8 cellular contexts compared by ENCODE assay signal in the genomic region with DNA sequence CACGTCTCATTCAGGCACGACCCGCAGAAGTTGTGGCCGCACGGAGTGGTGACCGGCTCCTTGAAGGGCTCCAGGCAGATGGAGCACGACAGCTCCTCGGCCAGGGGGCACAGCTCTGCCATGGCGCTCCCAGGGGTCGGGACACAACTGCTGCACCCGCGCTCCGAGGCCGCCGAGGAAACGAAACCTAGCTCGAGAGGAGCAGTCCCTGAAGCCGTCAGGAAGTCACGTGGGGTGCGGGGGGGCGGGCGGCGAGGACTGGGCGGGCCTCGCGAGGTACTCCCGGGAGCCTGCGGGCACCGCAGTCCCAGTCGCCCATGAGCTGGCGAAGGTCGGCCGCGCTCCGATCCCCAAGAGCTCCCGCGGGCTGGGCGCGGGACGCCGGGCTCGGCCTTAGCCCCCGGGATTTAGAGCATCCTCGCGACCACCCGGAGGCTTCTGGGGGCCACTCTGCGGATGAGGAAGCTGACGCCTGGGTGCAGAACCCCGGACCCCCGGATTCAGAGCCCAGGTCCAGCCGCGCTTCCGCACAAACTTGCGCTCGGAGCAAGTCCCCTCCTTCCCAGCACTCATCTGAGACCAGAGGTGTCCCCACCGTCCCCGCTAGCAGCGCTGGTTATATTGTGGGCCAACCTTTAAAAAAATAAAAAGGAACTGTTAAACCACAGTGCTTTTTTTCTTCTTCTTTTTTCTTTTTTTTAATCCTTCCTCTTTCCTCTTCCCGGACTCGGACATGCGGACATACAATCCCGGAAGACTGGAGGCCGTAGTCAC. TPM values are rescaled to one million over a fixed set of nuclear protein-coding genes. Genes with fewer than 3 reads are reported as not detected.
A peak's percentile ranks its signal among the peaks of the same experiment; 100 is the strongest.
DNase-seq lines count a peak whose midpoint lies in the region; TF ChIP-seq lines count a peak whose summit lies in the region.

A gene with protein sequence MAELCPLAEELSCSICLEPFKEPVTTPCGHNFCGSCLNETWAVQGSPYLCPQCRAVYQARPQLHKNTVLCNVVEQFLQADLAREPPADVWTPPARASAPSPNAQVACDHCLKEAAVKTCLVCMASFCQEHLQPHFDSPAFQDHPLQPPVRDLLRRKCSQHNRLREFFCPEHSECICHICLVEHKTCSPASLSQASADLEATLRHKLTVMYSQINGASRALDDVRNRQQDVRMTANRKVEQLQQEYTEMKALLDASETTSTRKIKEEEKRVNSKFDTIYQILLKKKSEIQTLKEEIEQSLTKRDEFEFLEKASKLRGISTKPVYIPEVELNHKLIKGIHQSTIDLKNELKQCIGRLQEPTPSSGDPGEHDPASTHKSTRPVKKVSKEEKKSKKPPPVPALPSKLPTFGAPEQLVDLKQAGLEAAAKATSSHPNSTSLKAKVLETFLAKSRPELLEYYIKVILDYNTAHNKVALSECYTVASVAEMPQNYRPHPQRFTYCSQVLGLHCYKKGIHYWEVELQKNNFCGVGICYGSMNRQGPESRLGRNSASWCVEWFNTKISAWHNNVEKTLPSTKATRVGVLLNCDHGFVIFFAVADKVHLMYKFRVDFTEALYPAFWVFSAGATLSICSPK (minus strand): TSS at position 183 of the 774 bp plus-strand sequence. CDS start 61 bp downstream, at position 122.

- no peak within 1 kb of the TSS for H3K27ac Mint-ChIP-seq in nephron progenitor cell
- peak within 1 kb of the TSS; percentile 96 for H3K27ac Mint-ChIP-seq in stimulated activated naive CD8-positive, alpha-beta T cell treated with anti-CD3 and anti-CD28 coated beads, Interleukin-15, Interleukin-2, amounts not matched to agents 100 ng/mL and 50 ng/mL, for 24 hours

- peaks cover 36% of the 10 kb centered on the region for H3K27me3 Mint-ChIP-seq in nephron progenitor cell (ENCODE audit: low read depth, poor library complexity)
- no peaks in the 10 kb centered on the region for H3K27me3 Mint-ChIP-seq in stimulated activated naive CD8-positive, alpha-beta T cell treated with anti-CD3 and anti-CD28 coated beads, Interleukin-15, Interleukin-2, amounts not matched to agents 100 ng/mL and 50 ng/mL, for 24 hours

- DNase-seq in EL (peak; percentile 93), H4 (ENCODE audit: low spot score) (peak; percentile 91), SHP77 (lab: John Stamatoyannopoulos, UW) (peak; percentile 64 to 84), fibroblast of the aortic adventitia (ENCODE audit: low read depth) (peak; percentile 79), nephron progenitor cell (peak; percentile 84)
- DNase-seq in activated effector memory CD4-positive, alpha-beta T cell treated with Interleukin-2 at 50 U/mL for 16 hours = peak; percentile 80

- H3K36me3 ChIP-seq in Loucy (ENCODE audit: insufficient read depth, low read length) = no peaks in the 10 kb centered on the region

- H3K4me3 Mint-ChIP-seq in nephron progenitor cell = peak within 1 kb of the TSS; percentile 90
- peak within 1 kb of the TSS; percentile 95 for H3K4me3 Mint-ChIP-seq in stimulated activated naive CD8-positive, alpha-beta T cell treated with anti-CD3 and anti-CD28 coated beads, Interleukin-15, Interleukin-2, amounts not matched to agents 100 ng/mL and 50 ng/mL, for 24 hours

- H3K4me3 ChIP-seq in Loucy (ENCODE audit: low read length, poor library complexity, severe bottlenecking) (peak within 1 kb of the TSS; percentile 94), fibroblast of the aortic adventitia (ENCODE audit: low read depth, low read length) (peak within 1 kb of the TSS; percentile 98)

- H2AFZ ChIP-seq in Loucy (ENCODE audit: low read length) = peak within 1 kb of the TSS; percentile 96

- H3F3A ChIP-seq in Loucy (ENCODE audit: low read depth) = no peaks in the 10 kb centered on the region

- H3K79me2 ChIP-seq in Loucy (ENCODE audit: insufficient read depth, low read length) = peaks cover 62% of the 10 kb centered on the region

- peaks cover 21% of the 10 kb centered on the region for H3K9me3 Mint-ChIP-seq in nephron progenitor cell
- peaks cover 15% of the 10 kb centered on the region for H3K9me3 Mint-ChIP-seq in stimulated activated naive CD8-positive, alpha-beta T cell treated with anti-CD3 and anti-CD28 coated beads, Interleukin-15, Interleukin-2, amounts not matched to agents 100 ng/mL and 50 ng/mL, for 24 hours

- TF ChIP-seq CTCF in Loucy (conservative IDR thresholded peaks at IDR 0.05; ENCODE audit: low read length) (no peak), fibroblast of the aortic adventitia (IDR thresholded peaks at IDR 0.05; ENCODE audit: insufficient read depth, low read length) (no peak), nephron progenitor cell (IDR thresholded peaks at IDR 0.05) (no peak)

- H3K36me3 Mint-ChIP-seq in nephron progenitor cell (ENCODE audit: low read depth) = peaks cover 7% of the 10 kb centered on the region
- H3K36me3 Mint-ChIP-seq in stimulated activated naive CD8-positive, alpha-beta T cell treated with anti-CD3 and anti-CD28 coated beads, Interleukin-15, Interleukin-2, amounts not matched to agents 100 ng/mL and 50 ng/mL, for 24 hours (ENCODE audit: low read depth) = peaks cover 28% of the 10 kb centered on the region

- no peaks in the 10 kb centered on the region for H3K27me3 ChIP-seq in Loucy (ENCODE audit: insufficient read depth, low read length, poor library complexity, severe bottlenecking)

- H4K20me1 ChIP-seq in Loucy (ENCODE audit: insufficient read depth, low read length, poor library complexity, severe bottlenecking) = peaks cover 36% of the 10 kb centered on the region

- peak within 1 kb of the TSS; percentile 95 for H3K4me2 ChIP-seq in Loucy (ENCODE audit: low read depth, low read length, poor library complexity, severe bottlenecking)

- no peaks in the 10 kb centered on the region for H3K9me3 ChIP-seq in Loucy (ENCODE audit: insufficient read depth, low read depth, low read length)

- H3K9me2 ChIP-seq in Loucy (replicated peaks; ENCODE audit: low read depth, low read length) = no peaks in the 10 kb centered on the region

- H3K9ac ChIP-seq in Loucy (ENCODE audit: low read depth, low read length, poor library complexity, severe bottlenecking) = peak within 1 kb of the TSS; percentile 88

- peaks cover 22% of the 10 kb centered on the region for H3K4me1 Mint-ChIP-seq in nephron progenitor cell
- peaks cover 75% of the 10 kb centered on the region for H3K4me1 Mint-ChIP-seq in stimulated activated naive CD8-positive, alpha-beta T cell treated with anti-CD3 and anti-CD28 coated beads, Interleukin-15, Interleukin-2, amounts not matched to agents 100 ng/mL and 50 ng/mL, for 24 hours (ENCODE audit: low read depth)

- peaks cover 40% of the 10 kb centered on the region for H3K4me1 ChIP-seq in Loucy (ENCODE audit: insufficient read depth, low read length, poor library complexity, severe bottlenecking)

RNA-seq across cellular contexts. Expression of the gene that starts here (rescaled TPM):
- total RNA-seq in H4 (2014; rRNA removed; shearing (Covaris generic)) = 23.8 and 25.9 TPM in 2 replicates
- 26.1 and 70.3 TPM in 2 replicates for total RNA-seq in fibroblast of the aortic adventitia (ENCODE audit: low replicate concordance)

Comparison
In these comparisons a context has a peak if more than half of its experiments do, and no peak if none do; other contexts are left out.
1. Peak in every context shown above with its lines: DNase-seq and H3K4me3 ChIP-seq.